Comparison of ENCODE assay signal across 14 cellular contexts in the genomic region with DNA sequence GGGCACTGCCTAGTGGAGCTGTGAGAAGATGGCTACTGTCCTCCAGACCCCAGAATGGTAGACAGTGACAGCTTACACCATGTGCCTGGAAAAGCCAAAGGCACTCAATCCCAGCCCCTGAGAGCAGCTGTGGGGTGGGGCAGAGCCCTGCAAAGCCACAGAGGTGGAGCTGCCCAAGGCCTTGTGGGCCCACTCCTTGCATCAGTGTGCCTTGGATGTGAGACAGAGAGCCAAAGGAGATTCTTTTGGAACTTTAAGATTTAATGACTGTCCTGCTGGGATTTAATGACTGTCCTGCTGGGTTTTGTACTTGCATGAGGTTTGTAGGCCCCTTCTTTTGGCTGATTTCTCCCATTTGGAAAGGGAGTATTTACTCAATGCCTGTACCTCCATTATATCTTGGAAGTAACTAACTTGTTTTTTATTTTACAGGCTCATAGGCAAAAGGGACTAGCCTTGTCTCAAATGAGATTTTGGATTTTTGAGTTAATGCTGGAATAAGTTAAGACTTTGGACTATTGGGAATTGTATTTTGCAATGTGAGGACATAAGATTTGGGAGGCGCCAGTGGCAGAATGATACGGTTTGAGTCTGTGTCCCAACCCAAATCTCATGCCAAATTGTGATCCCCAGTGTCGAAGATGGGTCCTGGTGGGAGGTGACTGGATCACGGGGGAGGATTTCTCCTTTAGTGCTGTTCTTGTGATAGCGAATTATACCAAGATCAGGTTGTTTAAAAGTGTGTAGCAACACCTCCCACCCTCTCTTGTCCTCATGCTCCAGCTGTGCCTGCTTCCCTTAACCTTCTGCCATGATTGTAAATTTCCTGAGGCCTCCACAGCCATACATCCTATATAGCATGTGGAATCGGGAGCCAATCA.
"Had no signal": no experiment of that assay in that cellular context is flagged by ENCODE, and none has a peak within 500 bp of the region (broad histone marks: within the 10 kb centered on the region; RNA-seq: fewer than 3 reads in every experiment).

No MANE protein-coding gene starts in this region.

- H3K4me3 ChIP-seq: cardiac muscle cell, esophagus squamous epithelium, lung, transverse colon had no signal

- H3K27ac ChIP-seq: cardiac muscle cell, esophagus squamous epithelium, transverse colon had no signal

- H3K27me3 ChIP-seq: cardiac muscle cell, esophagus squamous epithelium, transverse colon had no signal

- H3K36me3 ChIP-seq: cardiac muscle cell, esophagus squamous epithelium, transverse colon had no signal

- DNase-seq: activated CD4-positive, alpha-beta T cell treated with anti-CD3 and anti-CD28 coated beads for 1 hour; activated CD4-positive, alpha-beta T cell treated with anti-CD3 and anti-CD28 coated beads, Interleukin-2, amount 50 U/mL, for 48 hours; activated effector memory CD4-positive, alpha-beta T cell treated with Interleukin-2 at 50 U/mL for 16 hours; activated naive CD4-positive, alpha-beta T cell treated with anti-CD3 and anti-CD28 coated beads, Interleukin-2, amount 50 U/mL, for 16 hours; activated T-cell treated with anti-CD3 and anti-CD28 coated beads, Interleukin-2, amount 50 U/mL, for 24 hours; esophagus squamous epithelium; hypothalamus; immature natural killer cell; midbrain; stimulated activated CD4-positive, alpha-beta T cell treated with anti-CD3 and anti-CD28 coated beads, Interleukin-4, amount 100 ng/mL, for 1 hour; stimulated activated naive CD4-positive, alpha-beta T cell treated with Interleukin-2 at 50 U/mL for 16 hours; transverse colon had no signal
